Comparison of ENCODE assay signal across 17 cellular contexts in the genomic region with DNA sequence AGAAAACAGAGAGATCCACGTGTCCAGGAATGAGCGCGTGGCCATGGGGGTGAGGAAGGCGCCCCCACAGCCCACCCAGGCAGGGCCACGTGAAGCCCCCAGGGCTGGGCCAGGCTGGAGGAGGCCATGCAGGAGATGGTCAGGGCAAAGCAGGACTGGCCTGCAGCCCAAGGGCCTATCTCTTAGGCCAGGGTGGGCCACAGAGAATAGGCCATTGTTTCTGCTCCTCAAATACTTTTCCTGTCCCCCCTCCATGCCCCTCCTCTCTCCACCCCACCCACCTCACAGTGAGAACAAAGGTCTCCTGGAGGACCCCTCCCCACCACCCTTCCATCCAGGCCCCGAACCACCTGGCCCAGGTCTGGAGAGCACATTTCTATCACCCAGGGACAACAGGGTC. TPM values are rescaled to one million over a fixed set of nuclear protein-coding genes. Genes with fewer than 3 reads are reported as not detected.
A peak's percentile ranks its signal among the peaks of the same experiment; 100 is the strongest.
DNase-seq lines count a peak whose midpoint lies in the region; ATAC-seq, FAIRE-seq and TF ChIP-seq lines count a peak whose summit lies in the region.
"Had no signal": no experiment of that assay in that cellular context is flagged by ENCODE, and none has a peak within 500 bp of the region (broad histone marks: within the 10 kb centered on the region; RNA-seq: fewer than 3 reads in every experiment).

No MANE protein-coding gene starts in this region.

- H3K27ac ChIP-seq in duodenal mucosa (ENCODE audit: low read depth, low read length) (peak overlapping the region; percentile 36), lung (ENCODE audit: low read depth in 1 of 2, low read length in 1 of 2) (peak overlapping the region; percentile 34 to 76), smooth muscle cell (ENCODE audit: low read depth) (peak overlapping the region; percentile 75)

- no peaks in the 10 kb centered on the region for H3K36me3 ChIP-seq in duodenal mucosa (ENCODE audit: control insufficient read depth in 1 of 2, insufficient read depth in 2 of 2, low read length in 2 of 2)
- H3K36me3 ChIP-seq in lung (ENCODE audit: control insufficient read depth in 2 of 2, insufficient read depth in 2 of 2, low read length in 2 of 2), result no peaks in the 10 kb centered on the region
- no peaks in the 10 kb centered on the region for H3K36me3 ChIP-seq in smooth muscle cell (ENCODE audit: low read depth)

- H3K4me2 ChIP-seq in smooth muscle cell, result peak overlapping the region; percentile 73

- H3K9ac ChIP-seq in duodenal mucosa (ENCODE audit: low read depth in 1 of 2, low read length in 2 of 2) (no peak overlapping the region), smooth muscle cell (ENCODE audit: low read depth) (no peak overlapping the region)

- ATAC-seq in lung (ENCODE audit: insufficient read depth, low FRiP score) (no peak), GM21786 (IDR thresholded peaks at IDR 0.05; ENCODE audit: unreplicated experiment) (no peak)

- no peak overlapping the region for H3K4me3 ChIP-seq in duodenal mucosa (ENCODE audit: low read depth in 1 of 2, low read length in 2 of 2)
- H3K4me3 ChIP-seq in lung, result no peak overlapping the region
- H3K4me3 ChIP-seq in smooth muscle cell, result no peak overlapping the region

- 66 to 71% methylated on average over 6 of the region's 6 CpGs for WGBS in lung, 2 donors
- 88% methylated on average over 6 of the region's 6 CpGs for WGBS in smooth muscle cell (ENCODE audit: low lambda C conversion rate)

- 0 out of 2 replicates have a peak overlapping the region, but pooled peaks have one; percentile 13 for H3K27ac Mint-ChIP-seq in HFFc6
- H3K27ac Mint-ChIP-seq: activated naive CD4-positive, alpha-beta T cell treated with anti-CD3 and anti-CD28 coated beads, Interleukin-2, amount 10 ng/mL, durations not matched to agents 7 days and 5 days had no signal

- H3K9me3 Mint-ChIP-seq in HFFc6, result no peaks in the 10 kb centered on the region
- H3K9me3 Mint-ChIP-seq: activated naive CD4-positive, alpha-beta T cell treated with anti-CD3 and anti-CD28 coated beads, Interleukin-2, amount 10 ng/mL, durations not matched to agents 7 days and 5 days had no signal

- H3K4me1 Mint-ChIP-seq in HFFc6 (ENCODE audit: low read depth), result peaks cover 46% of the 10 kb centered on the region
- H3K4me1 Mint-ChIP-seq: activated naive CD4-positive, alpha-beta T cell treated with anti-CD3 and anti-CD28 coated beads, Interleukin-2, amount 10 ng/mL, durations not matched to agents 7 days and 5 days had no signal

- H2AFZ ChIP-seq in smooth muscle cell (ENCODE audit: low read depth), result peak overlapping the region; percentile 55

- H3K27me3 ChIP-seq in duodenal mucosa (ENCODE audit: control insufficient read depth in 1 of 2, insufficient read depth in 2 of 2, low read length in 2 of 2) (no peaks in the 10 kb centered on the region), lung (ENCODE audit: control insufficient read depth, insufficient read depth) (no peaks in the 10 kb centered on the region), smooth muscle cell (ENCODE audit: low read depth) (no peaks in the 10 kb centered on the region)

- DNase-seq in HFFc6 (no peak), lung (ENCODE audit: low spot score) (no peak), smooth muscle cell (lab: John Stamatoyannopoulos, UW; ENCODE audit: unreplicated experiment) (no peak), urothelium cell line (ENCODE audit: low spot score) (no peak)
- DNase-seq in activated CD4-positive, alpha-beta T cell treated with anti-CD3 and anti-CD28 coated beads for 1 hour, result no peak
- DNase-seq in activated effector memory CD4-positive, alpha-beta T cell treated with anti-CD3 and anti-CD28 coated beads, Interleukin-2, amount 50 U/mL, for 16 hours, result no peak
- DNase-seq: activated naive CD4-positive, alpha-beta T cell treated with anti-CD3 and anti-CD28 coated beads, Interleukin-2, amount 10 ng/mL, durations not matched to agents 7 days and 5 days; DMS53; NCI-H1092; NCI-H446 treated with DMSO at 0.1 percent for 48 hours had no signal

- no peak overlapping the region for H3K4me3 Mint-ChIP-seq in HFFc6
- H3K4me3 Mint-ChIP-seq: activated naive CD4-positive, alpha-beta T cell treated with anti-CD3 and anti-CD28 coated beads, Interleukin-2, amount 10 ng/mL, durations not matched to agents 7 days and 5 days had no signal

- no peak for TF ChIP-seq CTCF in HFFc6 (IDR thresholded peaks at IDR 0.05)
- TF ChIP-seq CTCF in lung (IDR thresholded peaks at IDR 0.05; ENCODE audit: control extremely low read depth, extremely low read depth), result no peak
- no peak for TF ChIP-seq CTCF in smooth muscle cell (IDR thresholded peaks at IDR 0.05; ENCODE audit: borderline replicate concordance, insufficient read depth, poor library complexity, severe bottlenecking)

- H3K9me3 ChIP-seq in duodenal mucosa (ENCODE audit: control insufficient read depth in 1 of 2, low read length in 2 of 2) (no peaks in the 10 kb centered on the region), lung (ENCODE audit: control insufficient read depth in 2 of 2, insufficient read depth in 1 of 2, low read length in 1 of 2) (no peaks in the 10 kb centered on the region), smooth muscle cell (replicated peaks; ENCODE audit: low read depth) (no peaks in the 10 kb centered on the region)

- no peak for FAIRE-seq in urothelium cell line (lab: Jason Lieb, UNC)
- FAIRE-seq: frontal cortex had no signal

- H3K36me3 Mint-ChIP-seq in HFFc6 (ENCODE audit: low read depth), result no peaks in the 10 kb centered on the region
- H3K36me3 Mint-ChIP-seq: activated naive CD4-positive, alpha-beta T cell treated with anti-CD3 and anti-CD28 coated beads, Interleukin-2, amount 10 ng/mL, durations not matched to agents 7 days and 5 days had no signal

- H3K4me1 ChIP-seq in duodenal mucosa (ENCODE audit: control insufficient read depth in 1 of 2, insufficient read depth in 2 of 2, low read length in 2 of 2), result peaks cover 22 to 29% of the 10 kb centered on the region in 2 donors
- peaks cover 0 to 21% of the 10 kb centered on the region in 2 donors for H3K4me1 ChIP-seq in lung (ENCODE audit: control insufficient read depth in 2 of 2, insufficient read depth in 2 of 2, low read length in 2 of 2)
- H3K4me1 ChIP-seq in smooth muscle cell (ENCODE audit: low read depth), result peaks cover 31% of the 10 kb centered on the region

- H3F3A ChIP-seq in smooth muscle cell (ENCODE audit: low read depth), result peaks cover 3% of the 10 kb centered on the region

- H4K20me1 ChIP-seq in smooth muscle cell (ENCODE audit: low read depth), result no peaks in the 10 kb centered on the region

- no peaks in the 10 kb centered on the region for H3K79me2 ChIP-seq in smooth muscle cell (ENCODE audit: low read depth)

- peaks cover 3% of the 10 kb centered on the region for H3K27me3 Mint-ChIP-seq in HFFc6 (ENCODE audit: insufficient read depth)

RNA-seq across cellular contexts. Expression of a gene that starts 8.3 kb away (rescaled TPM):
- 100 to 1,000 TPM in 3 of 6 experiments, 10 to 100 TPM in 3; 88.3 to 104 (median 97.2) TPM for total RNA-seq in HFFc6 (2021; fragmentation: NEBNext Ultra II Directional; extraction: Animal tissue kit (Norgen Biotek cat#: 25700))
- 10 to 100 TPM; 23.9 to 77.0 TPM for total RNA-seq in lung
- polyA plus RNA-seq in lung, result 10 to 100 TPM; 39.8 to 64.1 TPM
- total RNA-seq in smooth muscle cell, result 14.0 and 19.1 TPM in 2 replicates
- 89.6 and 94.9 TPM in 2 replicates for polyA plus RNA-seq in smooth muscle cell

RNA-seq across cellular contexts. Expression of a gene that starts 27.9 kb away (rescaled TPM):
- not detected for total RNA-seq in HFFc6 (2021; fragmentation: NEBNext Ultra II Directional; extraction: Animal tissue kit (Norgen Biotek cat#: 25700))
- total RNA-seq in lung, result 1 to 10 TPM in 1 of 2 donors, under 1 TPM in 1; 0.89 to 3.1 TPM
- polyA plus RNA-seq in lung, result 1 to 10 TPM; 2.4 to 4.3 TPM
- not detected in 2 replicates for total RNA-seq in smooth muscle cell
- 0.48 and 1.1 TPM in 2 replicates for polyA plus RNA-seq in smooth muscle cell
- total RNA-seq: activated CD8-positive, alpha-beta memory T cell treated with anti-CD3 and anti-CD28 coated beads for 36 hours; dermis blood vessel endothelial cell; frontal cortex; posterior vena cava; urinary bladder had no signal

RNA-seq across cellular contexts. Expression of a gene that starts 32.8 kb away (rescaled TPM):
- 1 to 10 TPM; 4.4 to 5.6 (median 4.8) TPM for total RNA-seq in HFFc6 (2021; fragmentation: NEBNext Ultra II Directional; extraction: Animal tissue kit (Norgen Biotek cat#: 25700))
- total RNA-seq in lung, result 10 to 100 TPM; 12.0 to 16.3 TPM
- polyA plus RNA-seq in lung, result 1 to 10 TPM; 6.8 to 8.4 TPM
- total RNA-seq in smooth muscle cell, result 3.7 and 6.0 TPM in 2 replicates
- polyA plus RNA-seq in smooth muscle cell, result 2.3 and 5.4 TPM in 2 replicates

RNA-seq across cellular contexts. Expression of a gene that starts 56.7 kb away (rescaled TPM):
- total RNA-seq in HFFc6 (2021; fragmentation: NEBNext Ultra II Directional; extraction: Animal tissue kit (Norgen Biotek cat#: 25700)), result 10 to 100 TPM; 37.5 to 45.4 (median 41.5) TPM
- 10 to 100 TPM; 62.1 to 72.4 TPM for total RNA-seq in lung
- polyA plus RNA-seq in lung, result 10 to 100 TPM; 51.5 to 53.0 TPM
- 15.6 and 27.3 TPM in 2 replicates for total RNA-seq in smooth muscle cell
- polyA plus RNA-seq in smooth muscle cell, result 44.0 and 59.6 TPM in 2 replicates
